In genomic region chr6:100712997-100713396, GRCh38 we compare ENCODE assay signal across 9 cellular contexts.
"Had no signal": no experiment of that assay in that cellular context is flagged by ENCODE, and none has a peak within 500 bp of the region (broad histone marks: within the 10 kb centered on the region; RNA-seq: fewer than 3 reads in every experiment).

No MANE protein-coding gene starts in this region.

- H3K27ac Mint-ChIP-seq: HFFc6 had no signal

- H3K4me1 ChIP-seq: HAP-1 had no signal

- H3K4me3 ChIP-seq: HAP-1, K562 had no signal

- ATAC-seq: HCT116, K562 had no signal

- H3K27ac ChIP-seq: HL-60 had no signal

- FAIRE-seq: K562 had no signal

- H3K9me3 Mint-ChIP-seq: HFFc6 had no signal

- DNase-seq: GOT3, H7, HFFc6, IMR-90, KG1 had no signal

- H3K36me3 ChIP-seq: HAP-1 had no signal

- H3K4me3 Mint-ChIP-seq: HFFc6 had no signal

- H3K9me3 ChIP-seq: HAP-1 had no signal
